ENCODE assay signal across 8 cellular contexts in genomic region chr2:113198790-113199612, GRCh38. TPM values are rescaled to one million over a fixed set of nuclear protein-coding genes. Genes with fewer than 3 reads are reported as not detected.
A peak's percentile ranks its signal among the peaks of the same experiment; 100 is the strongest.
DNase-seq lines count a peak whose midpoint lies in the region; ATAC-seq, FAIRE-seq and TF ChIP-seq lines count a peak whose summit lies in the region.

No MANE protein-coding gene starts in this region.

- no peak for FAIRE-seq in pancreas (lab: Jason Lieb, UNC)

- WGBS in pancreas, 2 donors, result 1% methylated on average over 56 to 79 of the region's 79 CpGs
- WGBS in thyroid gland, 2 donors, result 2 to 3% methylated on average over 8 to 34 of the region's 79 CpGs

- H3K4me3 ChIP-seq in HUES48 (ENCODE audit: low read depth, low read length) (peak overlapping the region; percentile 87), pancreas (peak overlapping the region; percentile 51 to 79 (median 62)), thyroid gland (replicated peaks in 1 of 3) (peak overlapping the region; percentile 24 to 80 (median 62))

- ATAC-seq in GM19467 (IDR thresholded peaks at IDR 0.05; ENCODE audit: unreplicated experiment) (peak; percentile 70), SK-N-SH treated with all-trans-retinoic acid at 6 μM for 48 hours (peak; percentile 94), Right ventricle myocardium superior (ENCODE audit: poor library complexity) (peak; percentile 96), pancreas (peak; percentile 90 to 93 (median 92))

- DNase-seq in C1 segment of cervical spinal cord (lab: John Stamatoyannopoulos, UW) (peak in 12 of 14 donors; percentile 22 to 80 (median 52)), Right ventricle myocardium superior (peak; percentile 89), pancreas (peak; percentile 92 to 98 (median 93)), thyroid gland (peak; percentile 90)
- peak; percentile 64 for DNase-seq in activated naive CD8-positive, alpha-beta T cell treated with anti-CD3 and anti-CD28 coated beads, Interleukin-2, amount 50 U/mL, for 16 hours (ENCODE audit: low read depth, low spot score)

- H3K27ac ChIP-seq in HUES48 (ENCODE audit: low read depth, low read length), result peak overlapping the region; percentile 28
- peak overlapping the region; percentile 89 to 96 (median 94) for H3K27ac ChIP-seq in pancreas
- peak overlapping the region; percentile 56 to 94 (median 84) for H3K27ac ChIP-seq in thyroid gland

- intact Hi-C loops in Right ventricle myocardium superior (cut with DNase I) (loop anchor here (5.0 kb wide), 1 partner anchor 62 kb away; no protein-coding TSS in a partner anchor), pancreas (cut with DNase I) (loop anchor here in 1 of 3 donors (5.0 kb wide), 1 partner anchor 42 kb away; no protein-coding TSS in a partner anchor), thyroid gland (cut with DNase I) (loop anchor here (5.0 to 10.0 kb wide), 2 partner anchors 57 to 114 kb away; no protein-coding TSS in a partner anchor)

- no peaks in the 10 kb centered on the region for H3K9me3 ChIP-seq in HUES48 (ENCODE audit: control insufficient read depth, insufficient read depth, low read length)
- no peaks in the 10 kb centered on the region for H3K9me3 ChIP-seq in pancreas
- H3K9me3 ChIP-seq in thyroid gland, result no peaks in the 10 kb centered on the region

- peak in 1 of 2 donors; percentile 85 for TF ChIP-seq POLR2A in thyroid gland (IDR thresholded peaks at IDR 0.05)

- H3K4me1 ChIP-seq in HUES48 (ENCODE audit: control insufficient read depth, insufficient read depth, low read length), result peaks cover under 1% of the 10 kb centered on the region; the same call in 1 of the 2 replicates
- H3K4me1 ChIP-seq in pancreas, result peaks cover 0 to 13% (median 5%) of the 10 kb centered on the region in 3 donors
- H3K4me1 ChIP-seq in thyroid gland, result peaks cover 18 to 42% of the 10 kb centered on the region in 2 donors

- H3K36me3 ChIP-seq in HUES48 (ENCODE audit: control insufficient read depth, insufficient read depth, low read length), result no peaks in the 10 kb centered on the region
- H3K36me3 ChIP-seq in pancreas, result no peaks in the 10 kb centered on the region
- H3K36me3 ChIP-seq in thyroid gland, result no peaks in the 10 kb centered on the region

- peaks cover 10% of the 10 kb centered on the region for H3K27me3 ChIP-seq in HUES48 (ENCODE audit: control insufficient read depth, insufficient read depth, low read length)
- H3K27me3 ChIP-seq in pancreas, result no peaks in the 10 kb centered on the region
- H3K27me3 ChIP-seq in thyroid gland, result no peaks in the 10 kb centered on the region

- TF ChIP-seq CTCF in pancreas (IDR thresholded peaks at IDR 0.05) (peak; percentile 93 to 98 (median 95)), thyroid gland (IDR thresholded peaks at IDR 0.05) (peak; percentile 61 to 98 (median 95))

- H3K9ac ChIP-seq in HUES48 (ENCODE audit: low read depth, low read length), result peak overlapping the region; percentile 42; the same call in 1 of the 2 replicates

TF ChIP-seq in SK-N-SH treated with all-trans-retinoic acid at 6 μM for 48 hours, 23 proteins besides CTCF, POLR2A, EP300 and RAD21:
- peak; percentile 37; the same call in 1 of the 2 replicates for TF ChIP-seq PATZ1 (CRISPR knock-in tag; IDR thresholded peaks at IDR 0.05; ENCODE audit: borderline replicate concordance)
- no peak for TF ChIP-seq ZC3H10 (CRISPR knock-in tag; IDR thresholded peaks at IDR 0.05)

RNA-seq across cellular contexts. Expression of gene PSD4, which starts 25.2 kb away (rescaled TPM):
- total RNA-seq in Right ventricle myocardium superior, result 2.6 TPM
- 10 to 100 TPM; 15.9 to 37.6 (median 23.4) TPM for total RNA-seq in pancreas
- 10 to 100 TPM; 28.2 to 31.4 TPM for polyA plus RNA-seq in pancreas
- total RNA-seq in thyroid gland, result 100 to 1,000 TPM in 3 of 4 donors, 10 to 100 TPM in 1; 63.7 to 136 (median 111) TPM

Comparison
In these comparisons a context has a peak if more than half of its experiments do, and no peak if none do; other contexts are left out.
1. Peak in every context shown above with its lines: DNase-seq, ATAC-seq, H3K4me3 ChIP-seq and H3K27ac ChIP-seq.
2. H3K27ac ChIP-seq: peak in every context shown above with its lines; median percentile 94 in pancreas; 84 in thyroid gland; 28 in HUES48.